30 cellular contexts compared by ENCODE assay signal in genomic region chr19:45773384-45773783, GRCh38. TPM values are rescaled to one million over a fixed set of nuclear protein-coding genes. Genes with fewer than 3 reads are reported as not detected.
A peak's percentile ranks its signal among the peaks of the same experiment; 100 is the strongest.
DNase-seq lines count a peak whose midpoint lies in the region; ATAC-seq, FAIRE-seq and TF ChIP-seq lines count a peak whose summit lies in the region.
"Had no signal": no experiment of that assay in that cellular context is flagged by ENCODE, and none has a peak within 500 bp of the region (broad histone marks: within the 10 kb centered on the region; RNA-seq: fewer than 3 reads in every experiment).

No MANE protein-coding gene starts in this region.

- no peak for FAIRE-seq in HepG2 (lab: Jason Lieb, UNC)
- FAIRE-seq: GM12892 had no signal

- no peaks in the 10 kb centered on the region for H3K79me2 ChIP-seq in HepG2 (ENCODE audit: insufficient read depth, low read length)

- peaks cover 10 to 26% of the 10 kb centered on the region in 2 donors for H3K4me1 Mint-ChIP-seq in effector memory CD8-positive, alpha-beta T cell (ENCODE audit: low read depth in 2 of 2)

- intact Hi-C loops in HepG2 (cut with micrococcal nuclease; ENCODE audit: unreplicated experiment) (no loop called here), right lobe of liver (cut with DNase I) (no loop called here)

- CTCF ChIA-PET in HepG2 (lab: Yijun Ruan, JAX; ENCODE audit: low intra/inter-chr PET ratio, low total read pairs) = no interaction called here

- no peak overlapping the region for H3K4me3 Mint-ChIP-seq in effector memory CD8-positive, alpha-beta T cell
- H3K4me3 Mint-ChIP-seq: activated CD8-positive, alpha-beta memory T cell treated with anti-CD3 and anti-CD28 coated beads, Interleukin-2, amount 10 ng/mL, durations not matched to agents 7 days and 5 days; activated naive CD4-positive, alpha-beta T cell treated with anti-CD3 and anti-CD28 coated beads, Interleukin-2, amount 50 U/mL, for 24 hours; WTC11 had no signal

- POLR2A ChIA-PET in HepG2 (lab: Yijun Ruan, JAX) = no interaction called here

- TF ChIP-seq CTCF in HepG2 (CRISPR knock-in tag; IDR thresholded peaks at IDR 0.05) (no peak), right lobe of liver (IDR thresholded peaks at IDR 0.05) (no peak)

- H3K4me2 ChIP-seq in HepG2 (ENCODE audit: low read depth, low read length) = no peak overlapping the region

- H4K20me1 ChIP-seq in HepG2 (ENCODE audit: insufficient read depth, low read length) = no peaks in the 10 kb centered on the region

- H3K27ac Mint-ChIP-seq in effector memory CD8-positive, alpha-beta T cell = no peak overlapping the region
- H3K27ac Mint-ChIP-seq: activated CD8-positive, alpha-beta memory T cell treated with anti-CD3 and anti-CD28 coated beads, Interleukin-2, amount 10 ng/mL, durations not matched to agents 7 days and 5 days; activated naive CD4-positive, alpha-beta T cell treated with anti-CD3 and anti-CD28 coated beads, Interleukin-2, amount 50 U/mL, for 24 hours; WTC11 had no signal

- ATAC-seq in HepG2 (no peak), right lobe of liver (no peak)
- no peak for ATAC-seq in effector memory CD8-positive, alpha-beta T cell (replicated peaks)
- ATAC-seq: activated CD8-positive, alpha-beta memory T cell treated with anti-CD3 and anti-CD28 coated beads, Interleukin-2, amount 10 ng/mL, durations not matched to agents 7 days and 5 days; right cardiac atrium; WTC11 had no signal

- H3K36me3 Mint-ChIP-seq in effector memory CD8-positive, alpha-beta T cell (ENCODE audit: insufficient read depth) = peaks cover 25% of the 10 kb centered on the region
- H3K36me3 Mint-ChIP-seq: activated naive CD4-positive, alpha-beta T cell treated with anti-CD3 and anti-CD28 coated beads, Interleukin-2, amount 50 U/mL, for 24 hours; naive B cell had no signal

- no TSS peak for BruUV-seq in HepG2 (replicated peaks; lab: Mats Ljungman, UMichigan)

- TF ChIP-seq RAD21 in HepG2 (CRISPR knock-in tag; IDR thresholded peaks at IDR 0.05) = no peak

- no peak overlapping the region for H2AFZ ChIP-seq in HepG2 (ENCODE audit: low read length)

- no peaks in the 10 kb centered on the region for H3K9me3 Mint-ChIP-seq in effector memory CD8-positive, alpha-beta T cell
- H3K9me3 Mint-ChIP-seq: activated naive CD4-positive, alpha-beta T cell treated with anti-CD3 and anti-CD28 coated beads, Interleukin-2, amount 50 U/mL, for 24 hours; naive B cell; WTC11 had no signal

- TF ChIP-seq EP300 in HepG2 (IDR thresholded peaks at IDR 0.05; ENCODE audit: low read depth in 2 of 2, low read length in 2 of 2) (no peak), HepG2 (CRISPR knock-in tag; IDR thresholded peaks at IDR 0.05; ENCODE audit: borderline replicate concordance) (no peak)

- in situ Hi-C loops in HepG2 (cut with HindIII; ENCODE audit: extremely low pct_ligation_motif_present, low pct_unique_long_range_greater_than_20kb) = no loop called here

- DNase-seq in HepG2 (ENCODE audit: low spot score) = no peak
- DNase-seq in right lobe of liver = no peak
- DNase-seq in SJCRH30 = no peak
- peak; percentile 44 for DNase-seq in myocyte (ENCODE audit: low read depth)
- DNase-seq in activated gamma-delta T cell (lab: John Stamatoyannopoulos, UW) = no peak
- DNase-seq in NCI-H1930 (lab: John Stamatoyannopoulos, UW) = no peak
- no peak for DNase-seq in effector memory CD8-positive, alpha-beta T cell
- DNase-seq in NCI-H510A treated with DMSO at 0.1 percent for 48 hours (lab: John Stamatoyannopoulos, UW) = no peak
- DNase-seq: activated CD4-positive, alpha-beta T cell treated with anti-CD3 and anti-CD28 coated beads, Interleukin-2, amount 50 U/mL, for 1 hour; activated CD8-positive, alpha-beta memory T cell treated with anti-CD3 and anti-CD28 coated beads, Interleukin-2, amount 10 ng/mL, durations not matched to agents 7 days and 5 days; aorta; C1 segment of cervical spinal cord; central memory CD4-positive, alpha-beta T cell; EL; head of caudate nucleus; mammary epithelial cell; naive B cell; NCI-H1092 treated with DMSO at 0.1 percent for 48 hours; NCI-H2081; NCI-H524 treated with DMSO at 0.1 percent for 48 hours; stimulated activated naive CD4-positive, alpha-beta T cell treated with Interleukin-2 at 50 U/mL for 16 hours; SW 1271 had no signal

- H3K4me1 ChIP-seq in HepG2 (ENCODE audit: insufficient read depth, low read length) (peaks cover 18% of the 10 kb centered on the region), right lobe of liver (peaks cover 0 to 15% (median 6%) of the 10 kb centered on the region in 4 donors), SJCRH30 (peaks cover 8% of the 10 kb centered on the region; the same call in 1 of the 2 replicates)

- no peaks in the 10 kb centered on the region for H3K27me3 ChIP-seq in HepG2 (ENCODE audit: control insufficient read depth in 1 of 2, insufficient read depth in 2 of 2, low read length in 2 of 2)
- H3K27me3 ChIP-seq in right lobe of liver = no peaks in the 10 kb centered on the region
- H3K27me3 ChIP-seq in SJCRH30 = no peaks in the 10 kb centered on the region
- H3K27me3 ChIP-seq: vagina had no signal

- no peak for TF ChIP-seq POLR2A in HepG2 (IDR thresholded peaks at IDR 0.05; ENCODE audit: insufficient read depth in 1 of 2, low read depth in 2 of 2, low read length in 2 of 2)
- TF ChIP-seq POLR2A in right lobe of liver (IDR thresholded peaks at IDR 0.05) = no peak

- H3K9me3 ChIP-seq in HepG2 (ENCODE audit: low read length) (no peaks in the 10 kb centered on the region), right lobe of liver (no peaks in the 10 kb centered on the region), SJCRH30 (replicated peaks) (no peaks in the 10 kb centered on the region)
- H3K9me3 ChIP-seq: vagina had no signal

- H3K27me3 Mint-ChIP-seq in effector memory CD8-positive, alpha-beta T cell = no peaks in the 10 kb centered on the region
- H3K27me3 Mint-ChIP-seq: activated CD8-positive, alpha-beta memory T cell treated with anti-CD3 and anti-CD28 coated beads, Interleukin-2, amount 10 ng/mL, durations not matched to agents 7 days and 5 days; activated naive CD4-positive, alpha-beta T cell treated with anti-CD3 and anti-CD28 coated beads, Interleukin-2, amount 50 U/mL, for 24 hours; naive B cell had no signal

- WGBS in HepG2 (ENCODE audit: low lambda C conversion rate) = 90% methylated on average over 2 of the region's 2 CpGs
- 9% methylated on average over 2 of the region's 2 CpGs for WGBS in right lobe of liver (ENCODE audit: insufficient coverage, low coverage, low lambda C conversion rate, missing lambda C conversion rate)

- H3K36me3 ChIP-seq in HepG2 (replicated peaks in 1 of 2; ENCODE audit: control insufficient read depth in 1 of 2, insufficient read depth in 2 of 2, low read length in 2 of 2) (peaks cover 2 to 4% of the 10 kb centered on the region in 2 experiments; a peak in 2 of 5 replicates), right lobe of liver (peaks cover 0 to 7% (median 0%) of the 10 kb centered on the region in 4 donors), SJCRH30 (peaks cover 49% of the 10 kb centered on the region)

- H3K9ac ChIP-seq in HepG2 (ENCODE audit: insufficient read depth, low read depth, low read length) = no peak overlapping the region

- H3K27ac ChIP-seq in HepG2 (ENCODE audit: extremely low read length, insufficient read depth, low read length) (no peak overlapping the region), right lobe of liver (no peak overlapping the region), SJCRH30 (0 out of 2 replicates have a peak overlapping the region, but pooled peaks have one; percentile 3)
- H3K27ac ChIP-seq: vagina had no signal

- H3K4me3 ChIP-seq in HepG2 (replicated peaks in 1 of 3; ENCODE audit: insufficient read depth in 1 of 3, low read depth in 2 of 3, low read length in 3 of 3) (no peak overlapping the region), right lobe of liver (no peak overlapping the region), SJCRH30 (no peak overlapping the region)
- H3K4me3 ChIP-seq: vagina had no signal

RNA-seq across cellular contexts. Expression of gene SIX5, which starts 4.3 kb away (rescaled TPM):
- 8.2 and 10.5 TPM in 2 replicates for total RNA-seq in HepG2 (2016; rRNA removed; fragmentation: Illumina TruSeq; extraction: Trizol)
- 1.3 and 1.5 TPM in 2 replicates for total RNA-seq in HepG2 (2016; cell fraction: cytosol; rRNA removed; fragmentation: Illumina TruSeq; extraction: Trizol; ENCODE audit: low read depth)
- total RNA-seq in HepG2 (2016; cell fraction: insoluble cytoplasmic fraction; rRNA removed; fragmentation: Illumina TruSeq; extraction: Trizol) = 7.3 and 10.6 TPM in 2 replicates
- 4.0 and 4.6 TPM in 2 replicates for total RNA-seq in HepG2 (2016; cell fraction: membrane; rRNA removed; fragmentation: Illumina TruSeq; extraction: Trizol)
- total RNA-seq in HepG2 (2016; cell fraction: nucleus; rRNA removed; fragmentation: Illumina TruSeq; extraction: Trizol) = 6.6 and 7.6 TPM in 2 replicates
- 7.7 and 8.8 TPM in 2 replicates for polyA plus RNA-seq in HepG2 (2011; rRNA removed)
- 3.7 and 8.8 TPM in 2 replicates for polyA plus RNA-seq in HepG2 (2011; cell fraction: cytosol; rRNA removed)
- 42.0 and 54.7 TPM in 2 replicates for polyA plus RNA-seq in HepG2 (2011; cell fraction: nucleus; rRNA removed)
- polyA plus RNA-seq in HepG2 (2012) = 3.5 and 3.6 TPM in 2 replicates
- 1.6 and 2.0 TPM in 2 replicates for polyA plus RNA-seq in HepG2 (2016; cell fraction: cytosol; fragmentation: Illumina TruSeq; extraction: Trizol; ENCODE audit: low read depth)
- polyA plus RNA-seq in HepG2 (2016; cell fraction: insoluble cytoplasmic fraction; fragmentation: Illumina TruSeq; extraction: Trizol; ENCODE audit: low read depth) = 12.0 and 14.3 TPM in 2 replicates
- polyA plus RNA-seq in HepG2 (2016; cell fraction: membrane; fragmentation: Illumina TruSeq; extraction: Trizol; ENCODE audit: low read depth) = 3.6 and 4.7 TPM in 2 replicates
- polyA plus RNA-seq in HepG2 (2016; cell fraction: nucleus; fragmentation: Illumina TruSeq; extraction: Trizol; ENCODE audit: insufficient read depth, low read depth) = 20.0 and 20.3 TPM in 2 replicates
- polyA minus RNA-seq in HepG2 (2011; rRNA and poly(A)+ RNA removed; ENCODE audit: low replicate concordance) = 6.7 and 12.9 TPM in 2 replicates
- polyA minus RNA-seq in HepG2 (2011; cell fraction: cytosol; rRNA and poly(A)+ RNA removed) = 6.0 and 6.6 TPM in 2 replicates
- polyA minus RNA-seq in HepG2 (2011; cell fraction: nucleus; rRNA and poly(A)+ RNA removed) = 8.2 and 8.5 TPM in 2 replicates
- total RNA-seq in right lobe of liver = 10 to 100 TPM in 3 of 6 experiments, 1 to 10 TPM in 3; 7.8 to 11.6 (median 9.5) TPM
- 6.0 and 6.6 TPM in 2 replicates for total RNA-seq in SJCRH30 (2014; rRNA removed; shearing (Covaris generic))
- 13.0 and 17.6 TPM in 2 replicates for total RNA-seq in myocyte
- polyA plus RNA-seq in myocyte (2012) = 8.8 TPM

RNA-seq across cellular contexts. Expression of gene DMPK, which starts 8.9 kb away (rescaled TPM):
- total RNA-seq in HepG2 (2016; rRNA removed; fragmentation: Illumina TruSeq; extraction: Trizol) (1.7 and 5.3 TPM in 2 replicates), right lobe of liver (10 to 100 TPM in 1 of 6 experiments, 1 to 10 TPM in 5; 4.3 to 14.9 (median 8.7) TPM), myocyte (907 and 1,143 TPM in 2 replicates)
- 1.1 and 1.9 TPM in 2 replicates for total RNA-seq in HepG2 (2016; cell fraction: cytosol; rRNA removed; fragmentation: Illumina TruSeq; extraction: Trizol; ENCODE audit: low read depth)
- total RNA-seq in HepG2 (2016; cell fraction: insoluble cytoplasmic fraction; rRNA removed; fragmentation: Illumina TruSeq; extraction: Trizol) = 1.5 and 4.2 TPM in 2 replicates
- 2.2 and 2.7 TPM in 2 replicates for total RNA-seq in HepG2 (2016; cell fraction: membrane; rRNA removed; fragmentation: Illumina TruSeq; extraction: Trizol)
- total RNA-seq in HepG2 (2016; cell fraction: nucleus; rRNA removed; fragmentation: Illumina TruSeq; extraction: Trizol) = 6.7 and 7.2 TPM in 2 replicates
- polyA plus RNA-seq in HepG2 (2011; rRNA removed) = 8.8 and 12.5 TPM in 2 replicates
- 4.4 and 5.8 TPM in 2 replicates for polyA plus RNA-seq in HepG2 (2011; cell fraction: cytosol; rRNA removed)
- 119 and 127 TPM in 2 replicates for polyA plus RNA-seq in HepG2 (2011; cell fraction: nucleus; rRNA removed)
- polyA plus RNA-seq in HepG2 (2012) = 8.6 and 13.1 TPM in 2 replicates
- polyA plus RNA-seq in HepG2 (2016; cell fraction: cytosol; fragmentation: Illumina TruSeq; extraction: Trizol; ENCODE audit: low read depth) = 0.84 and 0.86 TPM in 2 replicates
- 3.2 and 3.6 TPM in 2 replicates for polyA plus RNA-seq in HepG2 (2016; cell fraction: insoluble cytoplasmic fraction; fragmentation: Illumina TruSeq; extraction: Trizol; ENCODE audit: low read depth)
- polyA plus RNA-seq in HepG2 (2016; cell fraction: membrane; fragmentation: Illumina TruSeq; extraction: Trizol; ENCODE audit: low read depth) = 1.6 and 1.8 TPM in 2 replicates
- polyA plus RNA-seq in HepG2 (2016; cell fraction: nucleus; fragmentation: Illumina TruSeq; extraction: Trizol; ENCODE audit: insufficient read depth, low read depth) = 25.3 and 34.4 TPM in 2 replicates
- polyA minus RNA-seq in HepG2 (2011; rRNA and poly(A)+ RNA removed; ENCODE audit: low replicate concordance) = 6.3 and 12.8 TPM in 2 replicates
- polyA minus RNA-seq in HepG2 (2011; cell fraction: cytosol; rRNA and poly(A)+ RNA removed) = 2.5 and 4.2 TPM in 2 replicates
- polyA minus RNA-seq in HepG2 (2011; cell fraction: nucleus; rRNA and poly(A)+ RNA removed) = 11.6 and 14.0 TPM in 2 replicates
- 79.8 and 84.2 TPM in 2 replicates for total RNA-seq in SJCRH30 (2014; rRNA removed; shearing (Covaris generic))
- 359 TPM for polyA plus RNA-seq in myocyte (2012)

RNA-seq across cellular contexts. Expression of gene DMWD, which starts 19.3 kb away (rescaled TPM):
- total RNA-seq in HepG2 (2016; rRNA removed; fragmentation: Illumina TruSeq; extraction: Trizol) (11.0 and 14.9 TPM in 2 replicates), right lobe of liver (10 to 100 TPM in 4 of 6 experiments, 1 to 10 TPM in 2; 8.3 to 14.3 (median 11.9) TPM), myocyte (60.2 and 62.3 TPM in 2 replicates)
- total RNA-seq in HepG2 (2016; cell fraction: cytosol; rRNA removed; fragmentation: Illumina TruSeq; extraction: Trizol; ENCODE audit: low read depth) = 22.5 and 32.3 TPM in 2 replicates
- total RNA-seq in HepG2 (2016; cell fraction: insoluble cytoplasmic fraction; rRNA removed; fragmentation: Illumina TruSeq; extraction: Trizol) = 9.3 and 16.3 TPM in 2 replicates
- total RNA-seq in HepG2 (2016; cell fraction: membrane; rRNA removed; fragmentation: Illumina TruSeq; extraction: Trizol) = 40.0 and 43.7 TPM in 2 replicates
- total RNA-seq in HepG2 (2016; cell fraction: nucleus; rRNA removed; fragmentation: Illumina TruSeq; extraction: Trizol) = 11.1 and 14.4 TPM in 2 replicates
- polyA plus RNA-seq in HepG2 (2011; rRNA removed) = 10.3 and 12.4 TPM in 2 replicates
- polyA plus RNA-seq in HepG2 (2011; cell fraction: cytosol; rRNA removed) = 6.3 and 9.0 TPM in 2 replicates
- 44.3 and 58.8 TPM in 2 replicates for polyA plus RNA-seq in HepG2 (2011; cell fraction: nucleus; rRNA removed)
- polyA plus RNA-seq in HepG2 (2012) = 8.3 and 9.5 TPM in 2 replicates
- 34.5 and 34.9 TPM in 2 replicates for polyA plus RNA-seq in HepG2 (2016; cell fraction: cytosol; fragmentation: Illumina TruSeq; extraction: Trizol; ENCODE audit: low read depth)
- 9.9 and 14.4 TPM in 2 replicates for polyA plus RNA-seq in HepG2 (2016; cell fraction: insoluble cytoplasmic fraction; fragmentation: Illumina TruSeq; extraction: Trizol; ENCODE audit: low read depth)
- 36.7 and 38.5 TPM in 2 replicates for polyA plus RNA-seq in HepG2 (2016; cell fraction: membrane; fragmentation: Illumina TruSeq; extraction: Trizol; ENCODE audit: low read depth)
- 22.1 and 22.4 TPM in 2 replicates for polyA plus RNA-seq in HepG2 (2016; cell fraction: nucleus; fragmentation: Illumina TruSeq; extraction: Trizol; ENCODE audit: insufficient read depth, low read depth)
- 29.8 and 32.2 TPM in 2 replicates for polyA minus RNA-seq in HepG2 (2011; rRNA and poly(A)+ RNA removed; ENCODE audit: low replicate concordance)
- polyA minus RNA-seq in HepG2 (2011; cell fraction: cytosol; rRNA and poly(A)+ RNA removed) = 10.3 and 11.4 TPM in 2 replicates
- polyA minus RNA-seq in HepG2 (2011; cell fraction: nucleus; rRNA and poly(A)+ RNA removed) = 33.9 and 38.2 TPM in 2 replicates
- total RNA-seq in SJCRH30 (2014; rRNA removed; shearing (Covaris generic)) = 43.5 and 52.9 TPM in 2 replicates
- polyA plus RNA-seq in myocyte (2012) = 59.1 TPM

RNA-seq across cellular contexts. Expression of gene MEIOSIN, which starts 40.1 kb away (rescaled TPM):
- not detected in 2 replicates for total RNA-seq in HepG2 (2016; rRNA removed; fragmentation: Illumina TruSeq; extraction: Trizol)
- total RNA-seq in HepG2 (2016; cell fraction: cytosol; rRNA removed; fragmentation: Illumina TruSeq; extraction: Trizol; ENCODE audit: low read depth) = not detected in 2 replicates
- total RNA-seq in HepG2 (2016; cell fraction: insoluble cytoplasmic fraction; rRNA removed; fragmentation: Illumina TruSeq; extraction: Trizol) = not detected in 2 replicates
- total RNA-seq in HepG2 (2016; cell fraction: membrane; rRNA removed; fragmentation: Illumina TruSeq; extraction: Trizol) = not detected in 2 replicates
- total RNA-seq in HepG2 (2016; cell fraction: nucleus; rRNA removed; fragmentation: Illumina TruSeq; extraction: Trizol) = not detected in 2 replicates
- polyA plus RNA-seq in HepG2 (2011; rRNA removed) = not detected in 2 replicates
- 0.03 TPM in 2 replicates for polyA plus RNA-seq in HepG2 (2011; cell fraction: cytosol; rRNA removed)
- 0.10 TPM in 2 replicates for polyA plus RNA-seq in HepG2 (2011; cell fraction: nucleus; rRNA removed)
- 0.07 TPM in 1 of 2 replicates, not detected in the other for polyA plus RNA-seq in HepG2 (2012)
- not detected in 2 replicates for polyA plus RNA-seq in HepG2 (2016; cell fraction: cytosol; fragmentation: Illumina TruSeq; extraction: Trizol; ENCODE audit: low read depth)
- polyA plus RNA-seq in HepG2 (2016; cell fraction: insoluble cytoplasmic fraction; fragmentation: Illumina TruSeq; extraction: Trizol; ENCODE audit: low read depth) = not detected in 2 replicates
- not detected in 2 replicates for polyA plus RNA-seq in HepG2 (2016; cell fraction: membrane; fragmentation: Illumina TruSeq; extraction: Trizol; ENCODE audit: low read depth)
- not detected in 2 replicates for polyA plus RNA-seq in HepG2 (2016; cell fraction: nucleus; fragmentation: Illumina TruSeq; extraction: Trizol; ENCODE audit: insufficient read depth, low read depth)
- polyA minus RNA-seq in HepG2 (2011; rRNA and poly(A)+ RNA removed; ENCODE audit: low replicate concordance) = 0.09 TPM in 1 of 2 replicates, not detected in the other
- polyA minus RNA-seq in HepG2 (2011; cell fraction: cytosol; rRNA and poly(A)+ RNA removed) = not detected in 2 replicates
- polyA minus RNA-seq in HepG2 (2011; cell fraction: nucleus; rRNA and poly(A)+ RNA removed) = not detected in 2 replicates
- total RNA-seq in right lobe of liver = under 1 TPM in 1 of 6 experiments, not detected in 5; 0.24 TPM
- total RNA-seq in SJCRH30 (2014; rRNA removed; shearing (Covaris generic)) = 0.08 TPM in 1 of 2 replicates, not detected in the other
- not detected in 2 replicates for total RNA-seq in myocyte
- not detected for polyA plus RNA-seq in myocyte (2012)
- total RNA-seq: activated CD8-positive, alpha-beta memory T cell treated with anti-CD3 and anti-CD28 coated beads, Interleukin-2, amount 10 ng/mL, durations not matched to agents 7 days and 5 days; aorta; dermis microvascular lymphatic vessel endothelial cell; H7; mammary epithelial cell; omental fat pad; vagina; WTC11 had no signal
- polyA plus RNA-seq: aorta had no signal

RNA-seq across cellular contexts. Expression of gene RSPH6A, which starts 41.7 kb away (rescaled TPM):
- total RNA-seq in HepG2 (2016; rRNA removed; fragmentation: Illumina TruSeq; extraction: Trizol) (0.07 TPM in 1 of 2 replicates, not detected in the other), right lobe of liver (not detected), myocyte (0.11 TPM in 1 of 2 replicates, not detected in the other)
- not detected in 2 replicates for total RNA-seq in HepG2 (2016; cell fraction: cytosol; rRNA removed; fragmentation: Illumina TruSeq; extraction: Trizol; ENCODE audit: low read depth)
- total RNA-seq in HepG2 (2016; cell fraction: insoluble cytoplasmic fraction; rRNA removed; fragmentation: Illumina TruSeq; extraction: Trizol) = 0.11 TPM in 1 of 2 replicates, not detected in the other
- not detected in 2 replicates for total RNA-seq in HepG2 (2016; cell fraction: membrane; rRNA removed; fragmentation: Illumina TruSeq; extraction: Trizol)
- total RNA-seq in HepG2 (2016; cell fraction: nucleus; rRNA removed; fragmentation: Illumina TruSeq; extraction: Trizol) = 0.31 TPM in 1 of 2 replicates, not detected in the other
- 0.03 TPM in 1 of 2 replicates, not detected in the other for polyA plus RNA-seq in HepG2 (2011; rRNA removed)
- not detected in 2 replicates for polyA plus RNA-seq in HepG2 (2011; cell fraction: cytosol; rRNA removed)
- polyA plus RNA-seq in HepG2 (2011; cell fraction: nucleus; rRNA removed) = 0.45 and 0.59 TPM in 2 replicates
- not detected in 2 replicates for polyA plus RNA-seq in HepG2 (2012)
- not detected in 2 replicates for polyA plus RNA-seq in HepG2 (2016; cell fraction: cytosol; fragmentation: Illumina TruSeq; extraction: Trizol; ENCODE audit: low read depth)
- polyA plus RNA-seq in HepG2 (2016; cell fraction: insoluble cytoplasmic fraction; fragmentation: Illumina TruSeq; extraction: Trizol; ENCODE audit: low read depth) = not detected in 2 replicates
- not detected in 2 replicates for polyA plus RNA-seq in HepG2 (2016; cell fraction: membrane; fragmentation: Illumina TruSeq; extraction: Trizol; ENCODE audit: low read depth)
- not detected in 2 replicates for polyA plus RNA-seq in HepG2 (2016; cell fraction: nucleus; fragmentation: Illumina TruSeq; extraction: Trizol; ENCODE audit: insufficient read depth, low read depth)
- 0.26 and 0.50 TPM in 2 replicates for polyA minus RNA-seq in HepG2 (2011; rRNA and poly(A)+ RNA removed; ENCODE audit: low replicate concordance)
- polyA minus RNA-seq in HepG2 (2011; cell fraction: cytosol; rRNA and poly(A)+ RNA removed) = not detected in 2 replicates
- polyA minus RNA-seq in HepG2 (2011; cell fraction: nucleus; rRNA and poly(A)+ RNA removed) = 0.26 and 0.99 TPM in 2 replicates
- 0.22 TPM in 1 of 2 replicates, not detected in the other for total RNA-seq in SJCRH30 (2014; rRNA removed; shearing (Covaris generic))
- 0.03 TPM for polyA plus RNA-seq in myocyte (2012)
- total RNA-seq: vagina had no signal
- polyA plus RNA-seq: aorta, mammary epithelial cell, right cardiac atrium had no signal

Comparison
In these comparisons a context has a peak if more than half of its experiments do, and no peak if none do; other contexts are left out.
1. RNA of gene DMPK, which starts 8.9 kb away (total RNA-seq): 907 to 1,143 TPM in myocyte; 79.8 to 84.2 TPM in SJCRH30, 4.3 to 14.9 TPM in right lobe of liver and 1.1 to 7.2 TPM in HepG2; every median in the first group is over 10 times any median in the second.